20 cellular contexts compared by ENCODE assay signal in genomic region chr3:187507905-187508304, GRCh38.
DNase-seq lines count a peak whose midpoint lies in the region; ATAC-seq and TF ChIP-seq lines count a peak whose summit lies in the region.
"Had no signal": no experiment of that assay in that cellular context is flagged by ENCODE, and none has a peak within 500 bp of the region (broad histone marks: within the 10 kb centered on the region; RNA-seq: fewer than 3 reads in every experiment).

No MANE protein-coding gene starts in this region.

- H4K20me1 ChIP-seq in GM23338 (replicated peaks; ENCODE audit: insufficient read depth): no peaks in the 10 kb centered on the region

- no peak for ATAC-seq in GM23338
- no peak for ATAC-seq in GM18909 (IDR thresholded peaks at IDR 0.05; ENCODE audit: poor library complexity, unreplicated experiment)

- H3K9me2 ChIP-seq in GM23338 (ENCODE audit: insufficient read depth): no peaks in the 10 kb centered on the region; the same call in 1 of the 2 replicates
- H3K9me2 ChIP-seq: SK-N-SH had no signal

- H3K4me2 ChIP-seq in GM23338: no peak overlapping the region
- H3K4me2 ChIP-seq: KMS-11, PC-9, SK-N-SH had no signal

- peaks cover 7% of the 10 kb centered on the region; the same call in 1 of the 2 replicates for H3K36me3 ChIP-seq in GM23338 (ENCODE audit: insufficient read depth)
- no peaks in the 10 kb centered on the region for H3K36me3 ChIP-seq in right atrium auricular region
- H3K36me3 ChIP-seq: HAP-1 had no signal

- H3K4me3 Mint-ChIP-seq in GM23338: no peak overlapping the region
- H3K4me3 Mint-ChIP-seq in progenitor cell of endocrine pancreas (ENCODE audit: low read depth): peak overlapping the region; percentile 19

- H3K4me3 ChIP-seq in GM23338: no peak overlapping the region
- no peak overlapping the region for H3K4me3 ChIP-seq in right atrium auricular region
- H3K4me3 ChIP-seq: HAP-1, PC-9 had no signal

- H3K27ac ChIP-seq in GM23338 (ENCODE audit: low read depth) (no peak overlapping the region), VCaP (peak overlapping the region; percentile 42), right atrium auricular region (no peak overlapping the region)
- H3K27ac ChIP-seq: KMS-11, PC-9 had no signal

- peaks cover 10% of the 10 kb centered on the region for H3K4me1 ChIP-seq in GM23338 (ENCODE audit: insufficient read depth)
- no peaks in the 10 kb centered on the region for H3K4me1 ChIP-seq in right atrium auricular region

- H3F3A ChIP-seq in GM23338 (replicated peaks; ENCODE audit: low read depth): no peaks in the 10 kb centered on the region

- H3K4me1 Mint-ChIP-seq in GM23338: peaks cover 14% of the 10 kb centered on the region; the same call in 2 of the 3 replicates
- H3K4me1 Mint-ChIP-seq in progenitor cell of endocrine pancreas (ENCODE audit: low read depth): peaks cover 24% of the 10 kb centered on the region

- no peaks in the 10 kb centered on the region for H3K79me2 ChIP-seq in GM23338 (replicated peaks; ENCODE audit: insufficient read depth)

- peaks cover 0 to 12% of the 10 kb centered on the region in 2 donors for H3K9me3 ChIP-seq in right atrium auricular region
- H3K9me3 ChIP-seq: HAP-1, SK-N-SH had no signal

- peaks cover 2% of the 10 kb centered on the region for H3K27me3 Mint-ChIP-seq in GM23338 (ENCODE audit: insufficient read depth, low read depth, poor library complexity)
- H3K27me3 Mint-ChIP-seq in progenitor cell of endocrine pancreas: no peaks in the 10 kb centered on the region

- H3K27ac Mint-ChIP-seq in GM23338: no peak overlapping the region
- H3K27ac Mint-ChIP-seq in progenitor cell of endocrine pancreas: no peak overlapping the region

- H3K27me3 ChIP-seq in GM23338 (ENCODE audit: insufficient read depth) (no peaks in the 10 kb centered on the region), right atrium auricular region (no peaks in the 10 kb centered on the region)

- DNase-seq in GM23338 (ENCODE audit: low spot score) (no peak), kidney glomerular epithelial cell (lab: John Stamatoyannopoulos, UW) (peak; percentile 89), progenitor cell of endocrine pancreas (ENCODE audit: low spot score, unreplicated experiment) (no peak), right atrium auricular region (ENCODE audit: low spot score) (no peak), NCI-H82 treated with DMSO at 0.1 percent for 48 hours (lab: John Stamatoyannopoulos, UW; ENCODE audit: unreplicated experiment) (no peak)
- DNase-seq: C1 segment of cervical spinal cord, DMS79 treated with DMSO at 0.1 percent for 48 hours, IMR-90, NCI-H1092 treated with DMSO at 0.1 percent for 48 hours, NCI-H1436 treated with DMSO at 0.1 percent for 48 hours, NCI-H1930, NCI-H2227 treated with DMSO at 0.1 percent for 48 hours, NCI-H510A, PC-9, SIG-M5, SK-N-SH had no signal

- TF ChIP-seq CTCF in GM23338 (conservative IDR thresholded peaks at IDR 0.05; ENCODE audit: low read depth in 2 of 2) (no peak), VCaP (conservative IDR thresholded peaks at IDR 0.05) (no peak), progenitor cell of endocrine pancreas (IDR thresholded peaks at IDR 0.05; ENCODE audit: unreplicated experiment) (no peak), right atrium auricular region (IDR thresholded peaks at IDR 0.05) (no peak)

- peaks cover 21% of the 10 kb centered on the region for H3K9me3 Mint-ChIP-seq in GM23338
- H3K9me3 Mint-ChIP-seq in progenitor cell of endocrine pancreas (ENCODE audit: low read depth): peaks cover 4% of the 10 kb centered on the region

- peaks cover 21% of the 10 kb centered on the region for H3K36me3 Mint-ChIP-seq in GM23338 (ENCODE audit: low read depth)
- H3K36me3 Mint-ChIP-seq in progenitor cell of endocrine pancreas (ENCODE audit: insufficient read depth): no peaks in the 10 kb centered on the region

- peak overlapping the region; percentile 9; the same call in 1 of the 2 replicates for H2AFZ ChIP-seq in GM23338
- H2AFZ ChIP-seq: PC-9 had no signal

TF ChIP-seq in GM23338, 12 proteins besides CTCF, POLR2A, EP300 and RAD21 (continues in another document):
- TF ChIP-seq, protein P1, sequence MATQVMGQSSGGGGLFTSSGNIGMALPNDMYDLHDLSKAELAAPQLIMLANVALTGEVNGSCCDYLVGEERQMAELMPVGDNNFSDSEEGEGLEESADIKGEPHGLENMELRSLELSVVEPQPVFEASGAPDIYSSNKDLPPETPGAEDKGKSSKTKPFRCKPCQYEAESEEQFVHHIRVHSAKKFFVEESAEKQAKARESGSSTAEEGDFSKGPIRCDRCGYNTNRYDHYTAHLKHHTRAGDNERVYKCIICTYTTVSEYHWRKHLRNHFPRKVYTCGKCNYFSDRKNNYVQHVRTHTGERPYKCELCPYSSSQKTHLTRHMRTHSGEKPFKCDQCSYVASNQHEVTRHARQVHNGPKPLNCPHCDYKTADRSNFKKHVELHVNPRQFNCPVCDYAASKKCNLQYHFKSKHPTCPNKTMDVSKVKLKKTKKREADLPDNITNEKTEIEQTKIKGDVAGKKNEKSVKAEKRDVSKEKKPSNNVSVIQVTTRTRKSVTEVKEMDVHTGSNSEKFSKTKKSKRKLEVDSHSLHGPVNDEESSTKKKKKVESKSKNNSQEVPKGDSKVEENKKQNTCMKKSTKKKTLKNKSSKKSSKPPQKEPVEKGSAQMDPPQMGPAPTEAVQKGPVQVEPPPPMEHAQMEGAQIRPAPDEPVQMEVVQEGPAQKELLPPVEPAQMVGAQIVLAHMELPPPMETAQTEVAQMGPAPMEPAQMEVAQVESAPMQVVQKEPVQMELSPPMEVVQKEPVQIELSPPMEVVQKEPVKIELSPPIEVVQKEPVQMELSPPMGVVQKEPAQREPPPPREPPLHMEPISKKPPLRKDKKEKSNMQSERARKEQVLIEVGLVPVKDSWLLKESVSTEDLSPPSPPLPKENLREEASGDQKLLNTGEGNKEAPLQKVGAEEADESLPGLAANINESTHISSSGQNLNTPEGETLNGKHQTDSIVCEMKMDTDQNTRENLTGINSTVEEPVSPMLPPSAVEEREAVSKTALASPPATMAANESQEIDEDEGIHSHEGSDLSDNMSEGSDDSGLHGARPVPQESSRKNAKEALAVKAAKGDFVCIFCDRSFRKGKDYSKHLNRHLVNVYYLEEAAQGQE (IDR thresholded peaks at IDR 0.05; ENCODE audit: unreplicated experiment): no peak
- no peak for TF ChIP-seq ZNF462 (CRISPR knock-in tag; IDR thresholded peaks at IDR 0.05)
- no peak for TF ChIP-seq ZNF331 (CRISPR knock-in tag; IDR thresholded peaks at IDR 0.05; ENCODE audit: low read depth)
- no peak for TF ChIP-seq CREB1 (CRISPR knock-in tag; IDR thresholded peaks at IDR 0.05; ENCODE audit: low read depth)
